In genomic region chr3:127889976-127890650, GRCh38 we compare ENCODE assay signal across 10 cellular contexts. TPM values are rescaled to one million over a fixed set of nuclear protein-coding genes. Genes with fewer than 3 reads are reported as not detected.
DNase-seq lines count a peak whose midpoint lies in the region; ATAC-seq and TF ChIP-seq lines count a peak whose summit lies in the region.
"Had no signal": no experiment of that assay in that cellular context is flagged by ENCODE, and none has a peak within 500 bp of the region (broad histone marks: within the 10 kb centered on the region; RNA-seq: fewer than 3 reads in every experiment).

No MANE protein-coding gene starts in this region.

- peaks cover 13% of the 10 kb centered on the region for H3K36me3 Mint-ChIP-seq in HFFc6 (ENCODE audit: low read depth)

- no peak overlapping the region for H3K27ac Mint-ChIP-seq in HFFc6
- H3K27ac Mint-ChIP-seq: CD4-positive, alpha-beta T cell had no signal

- H3K27me3 Mint-ChIP-seq in HFFc6 (ENCODE audit: insufficient read depth) = peaks cover 21% of the 10 kb centered on the region
- H3K27me3 Mint-ChIP-seq: CD4-positive, alpha-beta T cell had no signal

- intact Hi-C loops in left colon (cut with DNase I, micrococcal nuclease) = no loop called here

- H3K9me3 Mint-ChIP-seq in HFFc6 = peaks cover 22% of the 10 kb centered on the region

- in situ Hi-C loops in astrocyte of the spinal cord (cut with HindIII; ENCODE audit: low sequenced_read_pairs) = no loop called here

- ATAC-seq in left colon = peak; percentile 66
- ATAC-seq in GM21367 (IDR thresholded peaks at IDR 0.05; ENCODE audit: unreplicated experiment) = no peak
- ATAC-seq in HG03139 (IDR thresholded peaks at IDR 0.05; ENCODE audit: unreplicated experiment) = no peak

- H3K4me3 Mint-ChIP-seq in HFFc6 = no peak overlapping the region
- H3K4me3 Mint-ChIP-seq: CD4-positive, alpha-beta T cell had no signal

- no peak overlapping the region for H3K4me3 ChIP-seq in astrocyte of the spinal cord (ENCODE audit: low read depth, low read length)

- TF ChIP-seq CTCF in HFFc6 (IDR thresholded peaks at IDR 0.05) = 0 out of 2 replicates have a peak, but pooled peaks have one; percentile 10
- no peak for TF ChIP-seq CTCF in astrocyte of the spinal cord (IDR thresholded peaks at IDR 0.05; ENCODE audit: low read depth, low read length)

- H3K4me1 Mint-ChIP-seq in HFFc6 (ENCODE audit: low read depth) = peaks cover 40% of the 10 kb centered on the region

- DNase-seq in DMS53 (lab: John Stamatoyannopoulos, UW) (peak; percentile 60), HFFc6 (no peak), astrocyte of the spinal cord (ENCODE audit: low read depth, low spot score) (peak; percentile 17), left colon (no peak), NCI-H2029 treated with DMSO at 0.1 percent for 48 hours (lab: John Stamatoyannopoulos, UW) (no peak), DMS153 (lab: John Stamatoyannopoulos, UW) (no peak)
- DNase-seq: activated effector memory CD4-positive, alpha-beta T cell treated with anti-CD3 and anti-CD28 coated beads, Interleukin-2, amount 50 U/mL, for 16 hours; CD4-positive, alpha-beta T cell had no signal

RNA-seq across cellular contexts. Expression of gene KBTBD12, which starts 24.9 kb away (rescaled TPM):
- not detected for total RNA-seq in HFFc6 (2021; fragmentation: NEBNext Ultra II Directional; extraction: Animal tissue kit (Norgen Biotek cat#: 25700))
- 1 to 10 TPM; 3.8 to 4.6 TPM for total RNA-seq in left colon
- total RNA-seq: CD4-positive, alpha-beta T cell had no signal

Comparison
In these comparisons a context has a peak if more than half of its experiments do, and no peak if none do; other contexts are left out.
1. DNase-seq: peak in DMS53 (single experiment) and astrocyte of the spinal cord (single experiment); none in HFFc6 (single experiment), left colon (0 of 2), NCI-H2029 treated with DMSO at 0.1 percent for 48 hours (single experiment) and DMS153 (single experiment).
2. RNA of gene KBTBD12, which starts 24.9 kb away (total RNA-seq): 3.8 to 4.6 TPM in left colon; not detected in HFFc6; every median in the first group is over 4 times any median in the second.